12 cellular contexts compared by ENCODE assay signal in genomic region chr1:233261615-233262168, GRCh38. TPM values are rescaled to one million over a fixed set of nuclear protein-coding genes. Genes with fewer than 3 reads are reported as not detected.
DNase-seq lines count a peak whose midpoint lies in the region; ATAC-seq and TF ChIP-seq lines count a peak whose summit lies in the region.
"Had no signal": no experiment of that assay in that cellular context is flagged by ENCODE, and none has a peak within 500 bp of the region (broad histone marks: within the 10 kb centered on the region; RNA-seq: fewer than 3 reads in every experiment).

No MANE protein-coding gene starts in this region.

- CTCF ChIA-PET in HCT116 (lab: Charles Lee), result no interaction called here

- no peak overlapping the region for H3K23ac ChIP-seq in neuronal stem cell (ENCODE audit: low read depth, low read length, poor library complexity)

- H3K4me1 ChIP-seq in HCT116 (ENCODE audit: control insufficient read depth in 1 of 2, insufficient read depth in 2 of 2, low read length in 2 of 2) (peaks cover 15 to 16% of the 10 kb centered on the region in 2 experiments), neuronal stem cell (ENCODE audit: control insufficient read depth in 2 of 2, insufficient read depth in 1 of 2, low read depth in 1 of 2, low read length in 2 of 2) (peaks cover 0 to 9% of the 10 kb centered on the region in 2 donors), thyroid gland (no peaks in the 10 kb centered on the region)

- no peaks in the 10 kb centered on the region for H3K9me3 Mint-ChIP-seq in activated T-cell treated with anti-CD3 and anti-CD28 coated beads, Interleukin-2, amount 50 U/mL, for 24 hours

- no peak overlapping the region for H3K14ac ChIP-seq in neuronal stem cell (ENCODE audit: low read length)

- no peak overlapping the region for H4K8ac ChIP-seq in neuronal stem cell (ENCODE audit: low read depth, low read length)

- peaks cover 5 to 13% of the 10 kb centered on the region in 2 experiments for H3K36me3 ChIP-seq in HCT116 (ENCODE audit: control insufficient read depth in 1 of 2, insufficient read depth in 2 of 2, low read length in 2 of 2)
- H3K36me3 ChIP-seq in neuronal stem cell (replicated peaks in 1 of 2; ENCODE audit: control insufficient read depth in 2 of 2, insufficient read depth in 2 of 2, low read length in 2 of 2), result peaks cover 21 to 28% of the 10 kb centered on the region in 2 donors
- H3K36me3 ChIP-seq in thyroid gland, result peaks cover 12 to 13% of the 10 kb centered on the region in 2 donors

- WGBS in neuronal stem cell (ENCODE audit: extremely low coverage in 2 of 2, insufficient read length in 2 of 2, insufficient replicate concordance in 1 of 2), 2 donors, result no CpG with 5 or more reads among the region's 8 CpGs
- WGBS in thyroid gland, 2 donors, result 77 to 79% methylated on average over 8 of the region's 8 CpGs

- TF ChIP-seq POLR2A in HCT116 (IDR thresholded peaks at IDR 0.05; ENCODE audit: borderline replicate concordance, extremely low read depth, insufficient read depth, insufficient read length) (no peak), thyroid gland (IDR thresholded peaks at IDR 0.05) (no peak)

- no TSS peak for BruUV-seq in HCT116 (replicated peaks; lab: Mats Ljungman, UMichigan)

- no peaks in the 10 kb centered on the region for H3K9me2 ChIP-seq in HCT116 (ENCODE audit: insufficient read depth)

- no peak for DNase-seq in activated T-cell treated with anti-CD3 and anti-CD28 coated beads, Interleukin-2, amount 50 U/mL, for 24 hours
- no peak for DNase-seq in activated T-cell treated with anti-CD3 and anti-CD28 coated beads, Interleukin-2, amount 50 U/mL, for 48 hours
- DNase-seq in HCT116 (ENCODE audit: low read depth, low spot score) (no peak), neuronal stem cell (ENCODE audit: low spot score) (no peak), thyroid gland (no peak)
- DNase-seq in stimulated activated CD4-positive, alpha-beta T cell treated with anti-CD3 and anti-CD28 coated beads, Interleukin-15, amount 100 ng/mL, for 24 hours, result no peak
- DNase-seq: left colon; NCI-H1436; NCI-H82; stimulated activated CD8-positive, alpha-beta memory T cell treated with anti-CD3 and anti-CD28 coated beads, Interleukin-4, amount 100 ng/mL, for 48 hours had no signal

- RAD21 ChIA-PET in HCT116 (lab: Charles Lee; ENCODE audit: low non-redundant PET in 1 of 2, low total read pairs in 2 of 2, uncharacterized antibody in 2 of 2, unreplicated experiment in 2 of 2), result no interaction called here

- no peaks in the 10 kb centered on the region for H3K79me1 ChIP-seq in neuronal stem cell (ENCODE audit: low read depth, low read length)

- no peaks in the 10 kb centered on the region for H3K79me2 ChIP-seq in HCT116 (ENCODE audit: insufficient read depth, low read length)

- no peak for TF ChIP-seq RAD21 in HCT116 (IDR thresholded peaks at IDR 0.05; ENCODE audit: low read depth)

- no peak overlapping the region for H3K4me3 Mint-ChIP-seq in activated T-cell treated with anti-CD3 and anti-CD28 coated beads, Interleukin-2, amount 50 U/mL, for 24 hours

- H2BK5ac ChIP-seq in neuronal stem cell (ENCODE audit: low read length), result no peak overlapping the region

- ATAC-seq in HCT116 (peak; percentile 54), HG03432 (IDR thresholded peaks at IDR 0.05; ENCODE audit: unreplicated experiment) (peak; percentile 4), HG02798 (IDR thresholded peaks at IDR 0.05; ENCODE audit: poor library complexity, unreplicated experiment) (no peak)

- no peak overlapping the region for H3K4me3 ChIP-seq in HCT116 (replicated peaks in 1 of 2; ENCODE audit: low read depth in 1 of 2, low read length in 2 of 2)
- no peak overlapping the region for H3K4me3 ChIP-seq in neuronal stem cell (ENCODE audit: low read length in 2 of 2)
- H3K4me3 ChIP-seq in thyroid gland (replicated peaks in 1 of 3), result no peak overlapping the region

- H3K4ac ChIP-seq in neuronal stem cell (ENCODE audit: low read length), result no peak overlapping the region

- no peak overlapping the region for H2BK120ac ChIP-seq in neuronal stem cell (ENCODE audit: low read depth, low read length)

- H3K27ac Mint-ChIP-seq in activated T-cell treated with anti-CD3 and anti-CD28 coated beads, Interleukin-2, amount 50 U/mL, for 24 hours, result peak overlapping the region; percentile 18

- no peak overlapping the region for H2AK5ac ChIP-seq in neuronal stem cell (ENCODE audit: low read depth, low read length)

- peaks cover 63% of the 10 kb centered on the region for H3K36me3 Mint-ChIP-seq in activated T-cell treated with anti-CD3 and anti-CD28 coated beads, Interleukin-2, amount 50 U/mL, for 24 hours (ENCODE audit: low read depth)

- H3K27ac ChIP-seq in HCT116 (ENCODE audit: low read depth, low read length), result no peak overlapping the region
- H3K27ac ChIP-seq in neuronal stem cell (replicated peaks; ENCODE audit: low read length), result no peak overlapping the region
- no peak overlapping the region for H3K27ac ChIP-seq in thyroid gland

- H3K18ac ChIP-seq in neuronal stem cell (ENCODE audit: low read length), result no peak overlapping the region

- POLR2A ChIA-PET in HCT116 (lab: Charles Lee), result no interaction called here

- peaks cover 14% of the 10 kb centered on the region for H3K4me1 Mint-ChIP-seq in activated T-cell treated with anti-CD3 and anti-CD28 coated beads, Interleukin-2, amount 50 U/mL, for 24 hours (ENCODE audit: low read depth)

- no peak overlapping the region for H2BK12ac ChIP-seq in neuronal stem cell (ENCODE audit: low read length)

- H3K9me3 ChIP-seq in HCT116 (ENCODE audit: control insufficient read depth in 1 of 2, insufficient read depth in 1 of 2, low read depth in 1 of 2, low read length in 2 of 2), result no peaks in the 10 kb centered on the region
- peaks cover 0 to 4% of the 10 kb centered on the region in 2 donors for H3K9me3 ChIP-seq in neuronal stem cell (replicated peaks in 1 of 2; ENCODE audit: control insufficient read depth in 2 of 2, insufficient read depth in 1 of 2, low read depth in 1 of 2, low read length in 2 of 2)
- no peaks in the 10 kb centered on the region for H3K9me3 ChIP-seq in thyroid gland

- no peaks in the 10 kb centered on the region for H3K27me3 Mint-ChIP-seq in activated T-cell treated with anti-CD3 and anti-CD28 coated beads, Interleukin-2, amount 50 U/mL, for 24 hours

- H4K91ac ChIP-seq in neuronal stem cell (ENCODE audit: low read depth, low read length, poor library complexity), result no peak overlapping the region

- H4K20me1 ChIP-seq in HCT116 (ENCODE audit: insufficient read depth), result no peaks in the 10 kb centered on the region

- H2AFZ ChIP-seq in HCT116 (ENCODE audit: low read depth, low read length, poor library complexity, severe bottlenecking), result no peak overlapping the region
- H2AFZ ChIP-seq in neuronal stem cell (ENCODE audit: low read length), result peak overlapping the region; percentile 62

- H3K9ac ChIP-seq in HCT116 (ENCODE audit: low read length) (no peak overlapping the region), neuronal stem cell (ENCODE audit: low read depth, low read length, poor library complexity) (no peak overlapping the region)

- H3K4me2 ChIP-seq in HCT116 (ENCODE audit: low read length), result peak overlapping the region; percentile 65
- no peak overlapping the region for H3K4me2 ChIP-seq in neuronal stem cell (ENCODE audit: insufficient read depth, low read length, poor library complexity, severe bottlenecking)

- intact Hi-C loops in HCT116 (cut with micrococcal nuclease) (no loop called here), thyroid gland (cut with DNase I) (no loop called here)

- H2BK15ac ChIP-seq in neuronal stem cell (ENCODE audit: low read length), result no peak overlapping the region

- H3K27me3 ChIP-seq in HCT116 (ENCODE audit: insufficient read depth, low read length), result no peaks in the 10 kb centered on the region
- H3K27me3 ChIP-seq in neuronal stem cell (ENCODE audit: control insufficient read depth in 3 of 3, insufficient read depth in 3 of 3, low read depth in 1 of 3, low read length in 3 of 3), result no peaks in the 10 kb centered on the region
- H3K27me3 ChIP-seq in thyroid gland, result no peaks in the 10 kb centered on the region

- TF ChIP-seq CTCF in HCT116 (IDR thresholded peaks at IDR 0.05 in 2 of 3, conservative IDR thresholded peaks at IDR 0.05 in 1 of 3; ENCODE audit: borderline replicate concordance in 1 of 3, insufficient read depth in 1 of 3, low read depth in 2 of 3, low read length in 2 of 3) (no peak), thyroid gland (IDR thresholded peaks at IDR 0.05) (no peak)

TF ChIP-seq in HCT116, 20 proteins besides CTCF, POLR2A, EP300 and RAD21 (continues in another document):
- TF ChIP-seq CEBPB (IDR thresholded peaks at IDR 0.05; ENCODE audit: low read depth) (no peak), EZH2 (IDR thresholded peaks at IDR 0.05) (no peak), CBX3 (IDR thresholded peaks at IDR 0.05; ENCODE audit: low read depth) (no peak), SRF (IDR thresholded peaks at IDR 0.05; ENCODE audit: low read depth) (no peak), ZNF274 (IDR thresholded peaks at IDR 0.05; ENCODE audit: low read depth, low read length) (no peak), EZH2phosphoT487 (IDR thresholded peaks at IDR 0.05; ENCODE audit: borderline replicate concordance) (no peak), POLR2AphosphoS5 (IDR thresholded peaks at IDR 0.05; ENCODE audit: low read depth, low read length) (no peak), SP1 (IDR thresholded peaks at IDR 0.05; ENCODE audit: low read depth) (no peak), ZBTB33 (IDR thresholded peaks at IDR 0.05; ENCODE audit: extremely low read depth, insufficient replicate concordance, low read length) (no peak), JUND (IDR thresholded peaks at IDR 0.05) (no peak), ZFX (IDR thresholded peaks at IDR 0.05) (no peak), YY1 (IDR thresholded peaks at IDR 0.05; ENCODE audit: extremely low read depth, insufficient replicate concordance, low read depth, low read length) (no peak)

RNA-seq across cellular contexts. Expression of gene PCNX2, which starts 33.8 kb away (rescaled TPM):
- total RNA-seq in HCT116 (2021; ENCODE audit: unreplicated experiment), result 15.3 TPM
- 8.4 and 16.0 TPM in 2 replicates for polyA plus RNA-seq in HCT116 (2012)
- 11.4 TPM for polyA plus RNA-seq in neuronal stem cell (2013, experiment 1 of 2)
- 11.4 TPM for polyA plus RNA-seq in neuronal stem cell (2013, experiment 2 of 2)
- 10 to 100 TPM; 12.1 to 35.1 (median 15.8) TPM for total RNA-seq in thyroid gland
